In genomic region chr22:30414525-30415047, GRCh38 we compare ENCODE assay signal across 24 cellular contexts. TPM values are rescaled to one million over a fixed set of nuclear protein-coding genes. Genes with fewer than 3 reads are reported as not detected.
DNase-seq lines count a peak whose midpoint lies in the region; ATAC-seq, FAIRE-seq and TF ChIP-seq lines count a peak whose summit lies in the region.
"Had no signal": no experiment of that assay in that cellular context is flagged by ENCODE, and none has a peak within 500 bp of the region (broad histone marks: within the 10 kb centered on the region; RNA-seq: fewer than 3 reads in every experiment).

No MANE protein-coding gene starts in this region.

- no peak overlapping the region for H2BK20ac ChIP-seq in H9 (ENCODE audit: low read depth, low read length, poor library complexity, severe bottlenecking)

- peak overlapping the region; percentile 35 for H3K9ac ChIP-seq in H9 (ENCODE audit: extremely low read depth, insufficient read length, low read length)
- peak overlapping the region; percentile 2 for H3K9ac ChIP-seq in adipocyte (ENCODE audit: low read length)
- H3K9ac ChIP-seq in HepG2 (ENCODE audit: insufficient read depth, low read depth, low read length): no peak overlapping the region

- H3K23ac ChIP-seq in H9 (ENCODE audit: insufficient read length, low read depth, low read length): no peak overlapping the region

- H3K4me1 ChIP-seq in H9 (ENCODE audit: insufficient read depth, low read length) (no peaks in the 10 kb centered on the region), adipocyte (ENCODE audit: control insufficient read depth, insufficient read depth, low read length) (peaks cover 5% of the 10 kb centered on the region), ovary (ENCODE audit: insufficient read depth) (no peaks in the 10 kb centered on the region), HepG2 (ENCODE audit: insufficient read depth, low read length) (peaks cover 43% of the 10 kb centered on the region)
- H3K4me1 ChIP-seq: left ventricle myocardium inferior had no signal

- H3K4me2 ChIP-seq in H9 (ENCODE audit: insufficient read depth, insufficient read length, low read length): no peak overlapping the region
- H3K4me2 ChIP-seq in HepG2 (ENCODE audit: low read depth, low read length): no peak overlapping the region

- CTCF ChIA-PET in CD4-positive, alpha-beta T cell (lab: Charles Lee): interaction anchor here (1.0 to 1.1 kb wide), 2 partner anchors 11 to 24 kb away, joined by 3 read pairs; partner anchors contain the start of gene MTFP1
- CTCF ChIA-PET in HepG2 (lab: Yijun Ruan, JAX; ENCODE audit: low intra/inter-chr PET ratio, low total read pairs): no interaction called here

- no peak overlapping the region for H3K27ac ChIP-seq in CD4-positive, alpha-beta T cell (ENCODE audit: low read depth, low read length)
- H3K27ac ChIP-seq in H9 (ENCODE audit: insufficient read length, low read depth, low read length) (no peak overlapping the region), ovary (no peak overlapping the region), HepG2 (ENCODE audit: extremely low read length, insufficient read depth, low read length) (no peak overlapping the region)
- H3K27ac ChIP-seq: left ventricle myocardium inferior, right lobe of liver had no signal

- H3K9me3 Mint-ChIP-seq in CD4-positive, alpha-beta T cell: no peaks in the 10 kb centered on the region
- H3K9me3 Mint-ChIP-seq in H9 (no peaks in the 10 kb centered on the region), type B pancreatic cell (no peaks in the 10 kb centered on the region)

- H3K79me1 ChIP-seq in H9 (ENCODE audit: insufficient read depth, low read depth, low read length, poor library complexity, severe bottlenecking): no peaks in the 10 kb centered on the region

- peaks cover 90% of the 10 kb centered on the region for H3K36me3 Mint-ChIP-seq in CD4-positive, alpha-beta T cell (ENCODE audit: low read depth)
- H3K36me3 Mint-ChIP-seq in H9 (ENCODE audit: insufficient read depth in 1 of 3, low read depth in 3 of 3): peaks cover 13 to 68% (median 51%) of the 10 kb centered on the region in 3 experiments
- H3K36me3 Mint-ChIP-seq in type B pancreatic cell: peaks cover 17% of the 10 kb centered on the region

- no peaks in the 10 kb centered on the region for H3K9me3 ChIP-seq in CD4-positive, alpha-beta T cell (ENCODE audit: control insufficient read depth, low read length)
- H3K9me3 ChIP-seq in H9 (ENCODE audit: control insufficient read depth, low read depth, low read length) (no peaks in the 10 kb centered on the region), adipocyte (ENCODE audit: control insufficient read depth, low read length) (no peaks in the 10 kb centered on the region), ovary (no peaks in the 10 kb centered on the region), HepG2 (ENCODE audit: low read length) (no peaks in the 10 kb centered on the region)
- H3K9me3 ChIP-seq: esophagus squamous epithelium, left ventricle myocardium inferior, right lobe of liver had no signal

- H2BK5ac ChIP-seq in H9 (ENCODE audit: insufficient read length, low read length): no peak overlapping the region

- WGBS in H9 (ENCODE audit: extremely low coverage, insufficient read length, low lambda C conversion rate): no CpG with 5 or more reads among the region's 4 CpGs
- WGBS in ovary, 3 donors: 82 to 91% (median 86%) methylated on average over 4 of the region's 4 CpGs
- 97% methylated on average over 4 of the region's 4 CpGs for WGBS in HepG2 (ENCODE audit: low lambda C conversion rate)

- ATAC-seq in CD4-positive, alpha-beta T cell (ENCODE audit: poor library complexity): peak; percentile 34
- no peak for ATAC-seq in HepG2
- ATAC-seq: right lobe of liver had no signal

- H2BK15ac ChIP-seq in H9 (ENCODE audit: low read depth, low read length): no peak overlapping the region

- H3K27ac Mint-ChIP-seq in CD4-positive, alpha-beta T cell: peak overlapping the region; percentile 81
- peak overlapping the region in 1 of 3 experiments; percentile 81; a peak in 2 of 7 replicates for H3K27ac Mint-ChIP-seq in H9
- no peak overlapping the region for H3K27ac Mint-ChIP-seq in type B pancreatic cell

- H3K27me3 ChIP-seq in CD4-positive, alpha-beta T cell (ENCODE audit: control insufficient read depth, insufficient read depth, low read length): no peaks in the 10 kb centered on the region
- no peaks in the 10 kb centered on the region for H3K27me3 ChIP-seq in H9 (ENCODE audit: insufficient read depth, low read length)
- H3K27me3 ChIP-seq in adipocyte (replicated peaks; ENCODE audit: control insufficient read depth, insufficient read depth, low read length): no peaks in the 10 kb centered on the region
- no peaks in the 10 kb centered on the region for H3K27me3 ChIP-seq in ovary
- no peaks in the 10 kb centered on the region for H3K27me3 ChIP-seq in HepG2 (ENCODE audit: control insufficient read depth in 1 of 2, insufficient read depth in 2 of 2, low read length in 2 of 2)
- H3K27me3 ChIP-seq: esophagus squamous epithelium, right lobe of liver had no signal

- BruUV-seq in HepG2 (replicated peaks; lab: Mats Ljungman, UMichigan): no TSS peak

- H3K4ac ChIP-seq in H9 (ENCODE audit: low read depth, low read length): no peak overlapping the region

- no peak overlapping the region for H3K4me3 ChIP-seq in adipocyte (ENCODE audit: low read length)
- no peak overlapping the region for H3K4me3 ChIP-seq in ovary
- no peak overlapping the region for H3K4me3 ChIP-seq in HepG2 (replicated peaks in 1 of 3; ENCODE audit: insufficient read depth in 1 of 3, low read depth in 2 of 3, low read length in 3 of 3)
- H3K4me3 ChIP-seq: esophagus squamous epithelium, left ventricle myocardium inferior, right lobe of liver had no signal

- no peak for FAIRE-seq in HepG2 (lab: Jason Lieb, UNC)
- FAIRE-seq: bronchial epithelial cell had no signal

- no peak overlapping the region for H4K5ac ChIP-seq in H9 (ENCODE audit: insufficient read length, low read depth, low read length)

- no peak for TF ChIP-seq RAD21 in HepG2 (CRISPR knock-in tag; IDR thresholded peaks at IDR 0.05)

- no peak for TF ChIP-seq CTCF in CD4-positive, alpha-beta T cell (IDR thresholded peaks at IDR 0.05)
- no peak for TF ChIP-seq CTCF in H9 (conservative IDR thresholded peaks at IDR 0.05)
- TF ChIP-seq CTCF in type B pancreatic cell (conservative IDR thresholded peaks at IDR 0.05): no peak
- no peak for TF ChIP-seq CTCF in ovary (IDR thresholded peaks at IDR 0.05)
- TF ChIP-seq CTCF in HepG2 (CRISPR knock-in tag; IDR thresholded peaks at IDR 0.05): no peak

- H2AFZ ChIP-seq in H9 (ENCODE audit: low read length) (no peak overlapping the region), HepG2 (ENCODE audit: low read length) (no peak overlapping the region)

- H3K23me2 ChIP-seq in H9 (ENCODE audit: insufficient read length, low read depth, low read length, poor library complexity, severe bottlenecking): no peaks in the 10 kb centered on the region

- no peak overlapping the region for H2BK12ac ChIP-seq in H9 (ENCODE audit: insufficient read length, low read depth, low read length)

- no peaks in the 10 kb centered on the region for H3K79me2 ChIP-seq in H9 (ENCODE audit: insufficient read depth, low read length)
- H3K79me2 ChIP-seq in HepG2 (ENCODE audit: insufficient read depth, low read length): peaks cover 2% of the 10 kb centered on the region

- H3K18ac ChIP-seq in H9 (ENCODE audit: insufficient read length, low read depth, low read length): no peak overlapping the region

- no peak for TF ChIP-seq POLR2A in ovary (IDR thresholded peaks at IDR 0.05)
- no peak for TF ChIP-seq POLR2A in HepG2 (IDR thresholded peaks at IDR 0.05; ENCODE audit: insufficient read depth in 1 of 2, low read depth in 2 of 2, low read length in 2 of 2)

- H4K91ac ChIP-seq in H9 (ENCODE audit: insufficient read length, low read depth, low read length): no peak overlapping the region

- TF ChIP-seq EP300 in ovary (IDR thresholded peaks at IDR 0.05): no peak
- TF ChIP-seq EP300 in HepG2 (IDR thresholded peaks at IDR 0.05; ENCODE audit: low read depth in 2 of 2, low read length in 2 of 2): no peak
- no peak for TF ChIP-seq EP300 in HepG2 (CRISPR knock-in tag; IDR thresholded peaks at IDR 0.05; ENCODE audit: borderline replicate concordance)

- in situ Hi-C loops in HepG2 (cut with HindIII; ENCODE audit: extremely low pct_ligation_motif_present, low pct_unique_long_range_greater_than_20kb): no loop called here

- no peak overlapping the region for H3K56ac ChIP-seq in H9 (ENCODE audit: insufficient read length, low read depth, low read length)

- no peak overlapping the region for H3K14ac ChIP-seq in H9 (ENCODE audit: insufficient read depth, low read length)

- H3T11ph ChIP-seq in H9 (ENCODE audit: low read length): no peak overlapping the region

- no peak overlapping the region for H4K8ac ChIP-seq in H9 (replicated peaks; ENCODE audit: insufficient read length, low read depth, low read length)

- H3K4me1 Mint-ChIP-seq in CD4-positive, alpha-beta T cell (ENCODE audit: low read depth): peaks cover 59% of the 10 kb centered on the region
- H3K4me1 Mint-ChIP-seq in H9: peaks cover 0 to 5% of the 10 kb centered on the region in 2 experiments; a peak in 1 of 4 replicates
- H3K4me1 Mint-ChIP-seq in type B pancreatic cell (ENCODE audit: unreplicated experiment): peaks cover 7% of the 10 kb centered on the region

- no peak for DNase-seq in CD4-positive, alpha-beta T cell
- DNase-seq in H9 (no peak), adipocyte (ENCODE audit: low read depth) (no peak), myocyte (ENCODE audit: low read depth) (peak; percentile 30), type B pancreatic cell (ENCODE audit: extremely low spot score, unreplicated experiment) (no peak), SK-N-DZ (ENCODE audit: low spot score) (no peak), ovary (no peak), HepG2 (ENCODE audit: low spot score) (no peak)
- DNase-seq: activated CD8-positive, alpha-beta memory T cell treated with anti-CD3 and anti-CD28 coated beads for 24 hours; activated gamma-delta T cell treated with Interleukin-2 at 50 U/mL for 16 hours; AML-193; esophagus squamous epithelium; glutamatergic neuron; left ventricle myocardium inferior; NCI-H1694; NK-92 treated with Interleukin-12 subunit alpha and Interleukin-12 subunit beta, amount 100 ng/mL, for 24 hours; right lobe of liver; stimulated activated CD4-positive, alpha-beta T cell treated with anti-CD3 and anti-CD28 coated beads, Interleukin-1b, Interleukin-23, amount 100 ng/mL, for 48 hours; SW 1271 had no signal

- H4K20me1 ChIP-seq in H9 (ENCODE audit: control insufficient read depth, insufficient read depth, insufficient read length) (no peaks in the 10 kb centered on the region), HepG2 (ENCODE audit: insufficient read depth, low read length) (no peaks in the 10 kb centered on the region)

- intact Hi-C loops in CD4-positive, alpha-beta T cell (cut with DNase I, micrococcal nuclease): no loop called here
- intact Hi-C loops in ovary (cut with DNase I) (no loop called here), HepG2 (cut with micrococcal nuclease; ENCODE audit: unreplicated experiment) (no loop called here)

- no peaks in the 10 kb centered on the region for H3K27me3 Mint-ChIP-seq in CD4-positive, alpha-beta T cell
- H3K27me3 Mint-ChIP-seq in H9 (ENCODE audit: low read depth) (no peaks in the 10 kb centered on the region), type B pancreatic cell (no peaks in the 10 kb centered on the region)

- POLR2A ChIA-PET in CD4-positive, alpha-beta T cell (lab: Charles Lee): interaction anchor here (1.0 to 5.9 kb wide), 9 partner anchors 9 to 810 kb away, joined by 3 to 104 read pairs (median 3); partner anchors contain the start of genes CCDC157, MTFP1, SEC14L2 and SF3A1
- POLR2A ChIA-PET in HepG2 (lab: Yijun Ruan, JAX): interaction anchor here (2.3 to 8.5 kb wide), 2 partner anchors 8 to 11 kb away, joined by 5 to 42 read pairs; partner anchors contain the start of gene MTFP1

- H3K36me3 ChIP-seq in adipocyte (ENCODE audit: control insufficient read depth, insufficient read depth, low read length, severe bottlenecking) (peaks cover 75% of the 10 kb centered on the region), ovary (no peaks in the 10 kb centered on the region), HepG2 (replicated peaks in 1 of 2; ENCODE audit: control insufficient read depth in 1 of 2, insufficient read depth in 2 of 2, low read length in 2 of 2) (peaks cover 8 to 43% of the 10 kb centered on the region in 2 experiments)

- no peak overlapping the region for H2AK5ac ChIP-seq in H9 (ENCODE audit: insufficient read length, low read length)

- H2BK120ac ChIP-seq in H9 (ENCODE audit: low read depth, low read length, poor library complexity, severe bottlenecking): no peak overlapping the region

- H3K4me3 Mint-ChIP-seq in CD4-positive, alpha-beta T cell: peak overlapping the region; percentile 13
- no peak overlapping the region for H3K4me3 Mint-ChIP-seq in H9
- no peak overlapping the region for H3K4me3 Mint-ChIP-seq in type B pancreatic cell

RNA-seq across cellular contexts. Expression of gene MTFP1, which starts 11.0 kb away (rescaled TPM):
- 10 to 100 TPM; 37.2 to 38.0 TPM for total RNA-seq in CD4-positive, alpha-beta T cell
- 46.8 and 56.8 TPM in 2 replicates for total RNA-seq in H9 (2021)
- total RNA-seq in myocyte: 10.6 and 16.3 TPM in 2 replicates
- 14.9 TPM for polyA plus RNA-seq in myocyte (2012)
- 16.1 and 20.6 TPM in 2 replicates for total RNA-seq in type B pancreatic cell (ENCODE audit: low replicate concordance)
- 58.6 and 61.0 TPM in 2 replicates for polyA plus RNA-seq in SK-N-DZ (2014; cell fraction: cytosol; rRNA removed)
- polyA plus RNA-seq in SK-N-DZ (2014; cell fraction: nucleus; rRNA removed): 29.3 and 42.1 TPM in 2 replicates
- total RNA-seq in ovary: 10 to 100 TPM in 1 of 7 donors, 1 to 10 TPM in 6; 1.7 to 10.9 (median 7.1) TPM
- 1 to 10 TPM; 3.8 to 4.0 TPM for polyA plus RNA-seq in ovary
- 40.3 and 45.6 TPM in 2 replicates for total RNA-seq in HepG2 (2016; rRNA removed; fragmentation: Illumina TruSeq; extraction: Trizol)
- total RNA-seq in HepG2 (2016; cell fraction: cytosol; rRNA removed; fragmentation: Illumina TruSeq; extraction: Trizol; ENCODE audit: low read depth): 33.4 and 35.3 TPM in 2 replicates
- 40.9 and 46.1 TPM in 2 replicates for total RNA-seq in HepG2 (2016; cell fraction: insoluble cytoplasmic fraction; rRNA removed; fragmentation: Illumina TruSeq; extraction: Trizol)
- total RNA-seq in HepG2 (2016; cell fraction: membrane; rRNA removed; fragmentation: Illumina TruSeq; extraction: Trizol): 44.5 and 56.8 TPM in 2 replicates
- 24.5 and 30.0 TPM in 2 replicates for total RNA-seq in HepG2 (2016; cell fraction: nucleus; rRNA removed; fragmentation: Illumina TruSeq; extraction: Trizol)
- polyA plus RNA-seq in HepG2 (2011; rRNA removed): 29.5 TPM in 2 replicates
- polyA plus RNA-seq in HepG2 (2011; cell fraction: cytosol; rRNA removed): 33.0 and 55.8 TPM in 2 replicates
- polyA plus RNA-seq in HepG2 (2011; cell fraction: nucleus; rRNA removed): 33.3 and 33.4 TPM in 2 replicates
- polyA plus RNA-seq in HepG2 (2012): 16.5 and 23.5 TPM in 2 replicates
- 26.8 and 41.3 TPM in 2 replicates for polyA plus RNA-seq in HepG2 (2016; cell fraction: cytosol; fragmentation: Illumina TruSeq; extraction: Trizol; ENCODE audit: low read depth)
- polyA plus RNA-seq in HepG2 (2016; cell fraction: insoluble cytoplasmic fraction; fragmentation: Illumina TruSeq; extraction: Trizol; ENCODE audit: low read depth): 32.6 and 35.9 TPM in 2 replicates
- polyA plus RNA-seq in HepG2 (2016; cell fraction: membrane; fragmentation: Illumina TruSeq; extraction: Trizol; ENCODE audit: low read depth): 36.2 and 46.2 TPM in 2 replicates
- 42.3 and 44.8 TPM in 2 replicates for polyA plus RNA-seq in HepG2 (2016; cell fraction: nucleus; fragmentation: Illumina TruSeq; extraction: Trizol; ENCODE audit: insufficient read depth, low read depth)
- 41.9 and 45.1 TPM in 2 replicates for polyA minus RNA-seq in HepG2 (2011; rRNA and poly(A)+ RNA removed; ENCODE audit: low replicate concordance)
- 13.7 and 14.0 TPM in 2 replicates for polyA minus RNA-seq in HepG2 (2011; cell fraction: cytosol; rRNA and poly(A)+ RNA removed)
- polyA minus RNA-seq in HepG2 (2011; cell fraction: nucleus; rRNA and poly(A)+ RNA removed): 5.2 and 9.7 TPM in 2 replicates

RNA-seq across cellular contexts. Expression of gene SEC14L2, which starts 17.8 kb away (rescaled TPM):
- 10 to 100 TPM; 74.6 to 79.8 TPM for total RNA-seq in CD4-positive, alpha-beta T cell
- total RNA-seq in H9 (2021) (8.2 and 8.5 TPM in 2 replicates), myocyte (3.4 and 12.2 TPM in 2 replicates), type B pancreatic cell (ENCODE audit: low replicate concordance) (7.9 and 9.6 TPM in 2 replicates), ovary (10 to 100 TPM in 3 of 7 donors, 1 to 10 TPM in 4; 3.0 to 14.3 (median 9.0) TPM), HepG2 (2016; rRNA removed; fragmentation: Illumina TruSeq; extraction: Trizol) (4.1 and 5.3 TPM in 2 replicates)
- 116 TPM for polyA plus RNA-seq in myocyte (2012)
- 2.6 and 13.2 TPM in 2 replicates for polyA plus RNA-seq in SK-N-DZ (2014; cell fraction: cytosol; rRNA removed)
- polyA plus RNA-seq in SK-N-DZ (2014; cell fraction: nucleus; rRNA removed): 3.6 and 4.2 TPM in 2 replicates
- polyA plus RNA-seq in ovary (1 to 10 TPM; 2.5 to 8.2 TPM), HepG2 (2011; rRNA removed) (5.1 and 9.1 TPM in 2 replicates)
- 0.71 and 0.88 TPM in 2 replicates for total RNA-seq in HepG2 (2016; cell fraction: cytosol; rRNA removed; fragmentation: Illumina TruSeq; extraction: Trizol; ENCODE audit: low read depth)
- total RNA-seq in HepG2 (2016; cell fraction: insoluble cytoplasmic fraction; rRNA removed; fragmentation: Illumina TruSeq; extraction: Trizol): 5.1 TPM in 2 replicates
- total RNA-seq in HepG2 (2016; cell fraction: membrane; rRNA removed; fragmentation: Illumina TruSeq; extraction: Trizol): 2.0 and 2.8 TPM in 2 replicates
- total RNA-seq in HepG2 (2016; cell fraction: nucleus; rRNA removed; fragmentation: Illumina TruSeq; extraction: Trizol): 3.5 and 5.0 TPM in 2 replicates
- polyA plus RNA-seq in HepG2 (2011; cell fraction: cytosol; rRNA removed): 6.9 and 7.2 TPM in 2 replicates
- 13.4 and 15.2 TPM in 2 replicates for polyA plus RNA-seq in HepG2 (2011; cell fraction: nucleus; rRNA removed)
- polyA plus RNA-seq in HepG2 (2012): 4.1 and 4.7 TPM in 2 replicates
- polyA plus RNA-seq in HepG2 (2016; cell fraction: cytosol; fragmentation: Illumina TruSeq; extraction: Trizol; ENCODE audit: low read depth): 1.8 and 2.4 TPM in 2 replicates
- 5.3 and 5.4 TPM in 2 replicates for polyA plus RNA-seq in HepG2 (2016; cell fraction: insoluble cytoplasmic fraction; fragmentation: Illumina TruSeq; extraction: Trizol; ENCODE audit: low read depth)
- 1.9 and 2.3 TPM in 2 replicates for polyA plus RNA-seq in HepG2 (2016; cell fraction: membrane; fragmentation: Illumina TruSeq; extraction: Trizol; ENCODE audit: low read depth)
- 5.5 and 6.3 TPM in 2 replicates for polyA plus RNA-seq in HepG2 (2016; cell fraction: nucleus; fragmentation: Illumina TruSeq; extraction: Trizol; ENCODE audit: insufficient read depth, low read depth)
- 13.5 and 19.9 TPM in 2 replicates for polyA minus RNA-seq in HepG2 (2011; rRNA and poly(A)+ RNA removed; ENCODE audit: low replicate concordance)
- polyA minus RNA-seq in HepG2 (2011; cell fraction: cytosol; rRNA and poly(A)+ RNA removed): 4.4 and 5.6 TPM in 2 replicates
- polyA minus RNA-seq in HepG2 (2011; cell fraction: nucleus; rRNA and poly(A)+ RNA removed): 11.5 and 19.1 TPM in 2 replicates

RNA-seq across cellular contexts. Expression of gene RNF215, which starts 27.4 kb away (rescaled TPM):
- total RNA-seq in CD4-positive, alpha-beta T cell: 1 to 10 TPM; 4.6 to 4.9 TPM
- total RNA-seq in H9 (2021) (22.6 and 24.5 TPM in 2 replicates), myocyte (20.1 and 28.3 TPM in 2 replicates), type B pancreatic cell (ENCODE audit: low replicate concordance) (16.9 and 29.2 TPM in 2 replicates), ovary (10 to 100 TPM in 5 of 7 donors, 1 to 10 TPM in 2; 6.1 to 26.1 (median 15.4) TPM), HepG2 (2016; rRNA removed; fragmentation: Illumina TruSeq; extraction: Trizol) (2.4 and 5.3 TPM in 2 replicates)
- polyA plus RNA-seq in myocyte (2012): 38.7 TPM
- 20.7 and 26.5 TPM in 2 replicates for polyA plus RNA-seq in SK-N-DZ (2014; cell fraction: cytosol; rRNA removed)
- 81.1 and 92.8 TPM in 2 replicates for polyA plus RNA-seq in SK-N-DZ (2014; cell fraction: nucleus; rRNA removed)
- polyA plus RNA-seq in ovary (10 to 100 TPM in 1 of 2 donors, 1 to 10 TPM in 1; 2.9 to 13.6 TPM), HepG2 (2011; rRNA removed) (6.1 and 9.2 TPM in 2 replicates)
- 1.6 and 1.9 TPM in 2 replicates for total RNA-seq in HepG2 (2016; cell fraction: cytosol; rRNA removed; fragmentation: Illumina TruSeq; extraction: Trizol; ENCODE audit: low read depth)
- 2.5 and 5.7 TPM in 2 replicates for total RNA-seq in HepG2 (2016; cell fraction: insoluble cytoplasmic fraction; rRNA removed; fragmentation: Illumina TruSeq; extraction: Trizol)
- total RNA-seq in HepG2 (2016; cell fraction: membrane; rRNA removed; fragmentation: Illumina TruSeq; extraction: Trizol): 2.5 and 3.5 TPM in 2 replicates
- 7.1 and 8.8 TPM in 2 replicates for total RNA-seq in HepG2 (2016; cell fraction: nucleus; rRNA removed; fragmentation: Illumina TruSeq; extraction: Trizol)
- polyA plus RNA-seq in HepG2 (2011; cell fraction: cytosol; rRNA removed): 3.8 and 4.9 TPM in 2 replicates
- polyA plus RNA-seq in HepG2 (2011; cell fraction: nucleus; rRNA removed): 55.4 and 60.1 TPM in 2 replicates
- polyA plus RNA-seq in HepG2 (2012): 5.4 and 7.0 TPM in 2 replicates
- polyA plus RNA-seq in HepG2 (2016; cell fraction: cytosol; fragmentation: Illumina TruSeq; extraction: Trizol; ENCODE audit: low read depth): 1.1 and 1.2 TPM in 2 replicates
- polyA plus RNA-seq in HepG2 (2016; cell fraction: insoluble cytoplasmic fraction; fragmentation: Illumina TruSeq; extraction: Trizol; ENCODE audit: low read depth): 1.6 and 1.8 TPM in 2 replicates
- 1.9 and 2.2 TPM in 2 replicates for polyA plus RNA-seq in HepG2 (2016; cell fraction: membrane; fragmentation: Illumina TruSeq; extraction: Trizol; ENCODE audit: low read depth)
- polyA plus RNA-seq in HepG2 (2016; cell fraction: nucleus; fragmentation: Illumina TruSeq; extraction: Trizol; ENCODE audit: insufficient read depth, low read depth): 17.7 and 18.4 TPM in 2 replicates
- polyA minus RNA-seq in HepG2 (2011; rRNA and poly(A)+ RNA removed; ENCODE audit: low replicate concordance): 10.6 and 16.6 TPM in 2 replicates
- 2.3 and 4.5 TPM in 2 replicates for polyA minus RNA-seq in HepG2 (2011; cell fraction: cytosol; rRNA and poly(A)+ RNA removed)
- polyA minus RNA-seq in HepG2 (2011; cell fraction: nucleus; rRNA and poly(A)+ RNA removed): 12.6 and 12.9 TPM in 2 replicates

RNA-seq across cellular contexts. Expression of gene SEC14L3, which starts 57.2 kb away (rescaled TPM):
- not detected for total RNA-seq in CD4-positive, alpha-beta T cell
- total RNA-seq in H9 (2021): not detected in 2 replicates
- not detected in 2 replicates for total RNA-seq in myocyte
- polyA plus RNA-seq in myocyte (2012): not detected
- total RNA-seq in type B pancreatic cell (ENCODE audit: low replicate concordance): not detected in 2 replicates
- not detected in 2 replicates for polyA plus RNA-seq in SK-N-DZ (2014; cell fraction: cytosol; rRNA removed)
- polyA plus RNA-seq in SK-N-DZ (2014; cell fraction: nucleus; rRNA removed): not detected in 2 replicates
- total RNA-seq in ovary: not detected
- polyA plus RNA-seq in ovary: not detected
- not detected in 2 replicates for total RNA-seq in HepG2 (2016; rRNA removed; fragmentation: Illumina TruSeq; extraction: Trizol)
- not detected in 2 replicates for total RNA-seq in HepG2 (2016; cell fraction: cytosol; rRNA removed; fragmentation: Illumina TruSeq; extraction: Trizol; ENCODE audit: low read depth)
- not detected in 2 replicates for total RNA-seq in HepG2 (2016; cell fraction: insoluble cytoplasmic fraction; rRNA removed; fragmentation: Illumina TruSeq; extraction: Trizol)
- total RNA-seq in HepG2 (2016; cell fraction: membrane; rRNA removed; fragmentation: Illumina TruSeq; extraction: Trizol): not detected in 2 replicates
- total RNA-seq in HepG2 (2016; cell fraction: nucleus; rRNA removed; fragmentation: Illumina TruSeq; extraction: Trizol): not detected in 2 replicates
- not detected in 2 replicates for polyA plus RNA-seq in HepG2 (2011; rRNA removed)
- not detected in 2 replicates for polyA plus RNA-seq in HepG2 (2011; cell fraction: cytosol; rRNA removed)
- polyA plus RNA-seq in HepG2 (2011; cell fraction: nucleus; rRNA removed): not detected in 2 replicates
- polyA plus RNA-seq in HepG2 (2012): not detected in 2 replicates
- polyA plus RNA-seq in HepG2 (2016; cell fraction: cytosol; fragmentation: Illumina TruSeq; extraction: Trizol; ENCODE audit: low read depth): not detected in 2 replicates
- not detected in 2 replicates for polyA plus RNA-seq in HepG2 (2016; cell fraction: insoluble cytoplasmic fraction; fragmentation: Illumina TruSeq; extraction: Trizol; ENCODE audit: low read depth)
- not detected in 2 replicates for polyA plus RNA-seq in HepG2 (2016; cell fraction: membrane; fragmentation: Illumina TruSeq; extraction: Trizol; ENCODE audit: low read depth)
- not detected in 2 replicates for polyA plus RNA-seq in HepG2 (2016; cell fraction: nucleus; fragmentation: Illumina TruSeq; extraction: Trizol; ENCODE audit: insufficient read depth, low read depth)
- 0.07 TPM in 1 of 2 replicates, not detected in the other for polyA minus RNA-seq in HepG2 (2011; rRNA and poly(A)+ RNA removed; ENCODE audit: low replicate concordance)
- polyA minus RNA-seq in HepG2 (2011; cell fraction: cytosol; rRNA and poly(A)+ RNA removed): not detected in 2 replicates
- not detected in 2 replicates for polyA minus RNA-seq in HepG2 (2011; cell fraction: nucleus; rRNA and poly(A)+ RNA removed)
- total RNA-seq: bronchial epithelial cell, H4, left ventricle myocardium inferior, M059J, mucosa of gallbladder, omental fat pad had no signal

RNA-seq across cellular contexts. Expression of gene CCDC157, which starts 57.8 kb away (rescaled TPM):
- total RNA-seq in CD4-positive, alpha-beta T cell: 10 to 100 TPM in 1 of 2 experiments, 1 to 10 TPM in 1; 8.3 to 10.1 TPM
- total RNA-seq in H9 (2021) (4.3 and 4.8 TPM in 2 replicates), myocyte (2.6 and 3.4 TPM in 2 replicates), type B pancreatic cell (ENCODE audit: low replicate concordance) (6.9 and 9.4 TPM in 2 replicates), ovary (10 to 100 TPM in 1 of 7 donors, 1 to 10 TPM in 6; 2.0 to 28.0 (median 2.7) TPM), HepG2 (2016; rRNA removed; fragmentation: Illumina TruSeq; extraction: Trizol) (0.98 and 1.6 TPM in 2 replicates)
- 3.0 TPM for polyA plus RNA-seq in myocyte (2012)
- 7.2 and 8.6 TPM in 2 replicates for polyA plus RNA-seq in SK-N-DZ (2014; cell fraction: cytosol; rRNA removed)
- polyA plus RNA-seq in SK-N-DZ (2014; cell fraction: nucleus; rRNA removed): 6.6 and 6.7 TPM in 2 replicates
- polyA plus RNA-seq in ovary (1 to 10 TPM in 1 of 2 donors, under 1 TPM in 1; 0.60 to 1.8 TPM), HepG2 (2011; rRNA removed) (1.4 and 2.3 TPM in 2 replicates)
- 2.1 and 2.2 TPM in 2 replicates for total RNA-seq in HepG2 (2016; cell fraction: cytosol; rRNA removed; fragmentation: Illumina TruSeq; extraction: Trizol; ENCODE audit: low read depth)
- total RNA-seq in HepG2 (2016; cell fraction: insoluble cytoplasmic fraction; rRNA removed; fragmentation: Illumina TruSeq; extraction: Trizol): 0.79 and 1.9 TPM in 2 replicates
- total RNA-seq in HepG2 (2016; cell fraction: membrane; rRNA removed; fragmentation: Illumina TruSeq; extraction: Trizol): 1.9 and 3.1 TPM in 2 replicates
- total RNA-seq in HepG2 (2016; cell fraction: nucleus; rRNA removed; fragmentation: Illumina TruSeq; extraction: Trizol): 1.4 and 1.6 TPM in 2 replicates
- 1.1 and 1.8 TPM in 2 replicates for polyA plus RNA-seq in HepG2 (2011; cell fraction: cytosol; rRNA removed)
- 5.8 and 7.1 TPM in 2 replicates for polyA plus RNA-seq in HepG2 (2011; cell fraction: nucleus; rRNA removed)
- 0.64 and 1.3 TPM in 2 replicates for polyA plus RNA-seq in HepG2 (2012)
- polyA plus RNA-seq in HepG2 (2016; cell fraction: cytosol; fragmentation: Illumina TruSeq; extraction: Trizol; ENCODE audit: low read depth): 3.4 and 4.1 TPM in 2 replicates
- 1.2 and 1.5 TPM in 2 replicates for polyA plus RNA-seq in HepG2 (2016; cell fraction: insoluble cytoplasmic fraction; fragmentation: Illumina TruSeq; extraction: Trizol; ENCODE audit: low read depth)
- 2.2 and 3.2 TPM in 2 replicates for polyA plus RNA-seq in HepG2 (2016; cell fraction: membrane; fragmentation: Illumina TruSeq; extraction: Trizol; ENCODE audit: low read depth)
- polyA plus RNA-seq in HepG2 (2016; cell fraction: nucleus; fragmentation: Illumina TruSeq; extraction: Trizol; ENCODE audit: insufficient read depth, low read depth): 3.1 and 3.2 TPM in 2 replicates
- polyA minus RNA-seq in HepG2 (2011; rRNA and poly(A)+ RNA removed; ENCODE audit: low replicate concordance): 2.6 and 4.7 TPM in 2 replicates
- polyA minus RNA-seq in HepG2 (2011; cell fraction: cytosol; rRNA and poly(A)+ RNA removed): 0.79 and 1.4 TPM in 2 replicates
- polyA minus RNA-seq in HepG2 (2011; cell fraction: nucleus; rRNA and poly(A)+ RNA removed): 1.9 and 3.0 TPM in 2 replicates
